15 cellular contexts compared by ENCODE assay signal in the genomic region with DNA sequence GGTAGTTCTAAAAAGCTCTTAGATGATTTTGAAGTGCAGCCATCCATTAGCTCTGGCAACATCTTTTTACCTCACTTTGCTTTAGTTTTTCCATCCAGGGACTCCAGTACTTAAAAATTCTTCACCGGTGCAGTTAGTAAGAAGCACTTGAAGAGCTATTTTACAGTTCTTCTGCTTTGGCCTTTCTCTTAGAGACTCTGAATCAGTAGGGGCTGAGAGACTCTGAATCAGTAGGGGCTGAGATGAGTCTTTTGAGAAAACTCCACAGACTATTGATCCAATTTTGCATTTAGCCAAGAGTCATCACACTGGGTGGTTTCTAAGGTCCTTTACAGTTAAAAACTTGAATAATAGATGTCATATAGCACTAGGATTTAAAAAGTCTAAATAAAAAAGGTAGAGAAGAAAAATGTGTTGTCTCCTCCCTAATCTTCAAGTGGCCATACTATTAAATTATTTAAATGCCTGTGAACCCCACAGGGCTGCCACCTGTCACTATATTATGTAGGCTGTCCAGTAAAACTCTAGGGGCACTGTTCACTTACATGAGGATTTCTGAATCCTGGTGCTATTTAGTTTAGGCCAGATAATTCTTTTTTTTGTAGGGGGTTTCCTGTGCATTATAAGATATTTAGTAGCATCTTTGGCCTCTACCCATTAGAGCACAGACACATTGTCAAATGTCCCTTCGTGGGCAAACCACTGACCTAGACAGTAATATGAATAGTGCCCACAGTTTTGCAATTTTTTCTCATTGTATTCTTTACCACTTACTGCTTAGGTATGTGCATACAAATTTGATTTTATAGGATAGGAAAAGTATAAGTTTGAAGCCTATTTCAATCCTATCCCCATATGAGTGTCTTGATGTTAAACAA. TPM values are rescaled to one million over a fixed set of nuclear protein-coding genes. Genes with fewer than 3 reads are reported as not detected.
DNase-seq lines count a peak whose midpoint lies in the region; ATAC-seq, FAIRE-seq and TF ChIP-seq lines count a peak whose summit lies in the region.
"Had no signal": no experiment of that assay in that cellular context is flagged by ENCODE, and none has a peak within 500 bp of the region (broad histone marks: within the 10 kb centered on the region; RNA-seq: fewer than 3 reads in every experiment).

No MANE protein-coding gene starts in this region.

- WGBS in right lobe of liver (ENCODE audit: insufficient coverage, low coverage, low lambda C conversion rate, missing lambda C conversion rate) = 100% methylated on average over 2 of the region's 2 CpGs

- TF ChIP-seq CTCF in activated CD8-positive, alpha-beta T cell treated with anti-CD3 and anti-CD28 coated beads for 36 hours (IDR thresholded peaks at IDR 0.05) = no peak
- TF ChIP-seq CTCF in neural progenitor cell (IDR thresholded peaks at IDR 0.05) (peak; percentile 16), right lobe of liver (IDR thresholded peaks at IDR 0.05) (no peak)

- no peak overlapping the region for H3K4me3 Mint-ChIP-seq in activated CD8-positive, alpha-beta T cell treated with anti-CD3 and anti-CD28 coated beads for 36 hours
- H3K4me3 Mint-ChIP-seq in activated CD8-positive, alpha-beta T cell treated with anti-CD3 and anti-CD28 coated beads, Interleukin-2, amount 10 ng/mL, durations not matched to agents 7 days and 5 days = no peak overlapping the region
- H3K4me3 Mint-ChIP-seq in neural progenitor cell = no peak overlapping the region
- H3K4me3 Mint-ChIP-seq: brain had no signal

- H3K79me2 ChIP-seq in neural progenitor cell (ENCODE audit: low read depth) = peaks cover 56% of the 10 kb centered on the region

- H3K4me1 Mint-ChIP-seq in activated CD8-positive, alpha-beta T cell treated with anti-CD3 and anti-CD28 coated beads for 36 hours (ENCODE audit: low read depth) = peaks cover 35% of the 10 kb centered on the region
- H3K4me1 Mint-ChIP-seq in activated CD8-positive, alpha-beta T cell treated with anti-CD3 and anti-CD28 coated beads, Interleukin-2, amount 10 ng/mL, durations not matched to agents 7 days and 5 days (ENCODE audit: low read depth) = peaks cover 4% of the 10 kb centered on the region
- no peaks in the 10 kb centered on the region for H3K4me1 Mint-ChIP-seq in neural progenitor cell
- H3K4me1 Mint-ChIP-seq: brain had no signal

- H3K9me3 ChIP-seq in neural progenitor cell (ENCODE audit: low read depth) = no peaks in the 10 kb centered on the region
- no peaks in the 10 kb centered on the region for H3K9me3 ChIP-seq in right lobe of liver

- H3K36me3 Mint-ChIP-seq in activated CD8-positive, alpha-beta T cell treated with anti-CD3 and anti-CD28 coated beads for 36 hours (ENCODE audit: low read depth) = peaks cover 78% of the 10 kb centered on the region
- peaks cover 73% of the 10 kb centered on the region for H3K36me3 Mint-ChIP-seq in activated CD8-positive, alpha-beta T cell treated with anti-CD3 and anti-CD28 coated beads, Interleukin-2, amount 10 ng/mL, durations not matched to agents 7 days and 5 days (ENCODE audit: low read depth)
- H3K36me3 Mint-ChIP-seq in neural progenitor cell = peaks cover 33% of the 10 kb centered on the region

- H3K27ac ChIP-seq in neural progenitor cell = no peak overlapping the region
- H3K27ac ChIP-seq in right lobe of liver = no peak overlapping the region
- H3K27ac ChIP-seq: PC-9 had no signal

- no peaks in the 10 kb centered on the region for H3K4me1 ChIP-seq in neural progenitor cell
- no peaks in the 10 kb centered on the region for H3K4me1 ChIP-seq in right lobe of liver

- H3K27me3 ChIP-seq in neural progenitor cell (no peaks in the 10 kb centered on the region), right lobe of liver (no peaks in the 10 kb centered on the region)

- peak; percentile 45 for FAIRE-seq in H54 (lab: Jason Lieb, UNC)
- FAIRE-seq: D721Med had no signal

- TF ChIP-seq POLR2A in H54 (IDR thresholded peaks at IDR 0.05; ENCODE audit: low read depth, low read length) (no peak), right lobe of liver (IDR thresholded peaks at IDR 0.05) (no peak)

- no peak overlapping the region for H3K9ac ChIP-seq in neural progenitor cell

- H3K36me3 ChIP-seq in neural progenitor cell (peaks cover 24% of the 10 kb centered on the region), right lobe of liver (peaks cover 0 to 21% (median 3%) of the 10 kb centered on the region in 4 donors)

- no peak overlapping the region for H2AFZ ChIP-seq in neural progenitor cell (replicated peaks)
- H2AFZ ChIP-seq: PC-9 had no signal

- POLR2A ChIA-PET in activated CD8-positive, alpha-beta T cell treated with anti-CD3 and anti-CD28 coated beads for 36 hours (lab: Charles Lee) = interaction anchor here (0.6 to 2.1 kb wide), 2 partner anchors 8 to 10 kb away, joined by 4 to 7 read pairs; no protein-coding TSS in a partner anchor
- POLR2A ChIA-PET in activated CD8-positive, alpha-beta T cell treated with anti-CD3 and anti-CD28 coated beads, Interleukin-2, amount 10 ng/mL, durations not matched to agents 7 days and 5 days (lab: Charles Lee) = no interaction called here

- H4K20me1 ChIP-seq in neural progenitor cell (ENCODE audit: low read depth) = peaks cover 3% of the 10 kb centered on the region

- H3K27me3 Mint-ChIP-seq in activated CD8-positive, alpha-beta T cell treated with anti-CD3 and anti-CD28 coated beads for 36 hours = no peaks in the 10 kb centered on the region
- no peaks in the 10 kb centered on the region for H3K27me3 Mint-ChIP-seq in activated CD8-positive, alpha-beta T cell treated with anti-CD3 and anti-CD28 coated beads, Interleukin-2, amount 10 ng/mL, durations not matched to agents 7 days and 5 days (ENCODE audit: low read depth)
- no peaks in the 10 kb centered on the region for H3K27me3 Mint-ChIP-seq in neural progenitor cell (ENCODE audit: insufficient read depth, low read depth)
- H3K27me3 Mint-ChIP-seq: brain had no signal

- no peaks in the 10 kb centered on the region for H3K9me3 Mint-ChIP-seq in activated CD8-positive, alpha-beta T cell treated with anti-CD3 and anti-CD28 coated beads for 36 hours
- H3K9me3 Mint-ChIP-seq in activated CD8-positive, alpha-beta T cell treated with anti-CD3 and anti-CD28 coated beads, Interleukin-2, amount 10 ng/mL, durations not matched to agents 7 days and 5 days (ENCODE audit: insufficient read depth) = no peaks in the 10 kb centered on the region
- H3K9me3 Mint-ChIP-seq in neural progenitor cell = no peaks in the 10 kb centered on the region

- CTCF ChIA-PET in activated CD8-positive, alpha-beta T cell treated with anti-CD3 and anti-CD28 coated beads for 36 hours (lab: Charles Lee) = interaction anchor here (0.7 to 1.4 kb wide), 5 partner anchors 9 to 112 kb away, joined by 3 to 5 read pairs (median 3); no protein-coding TSS in a partner anchor
- CTCF ChIA-PET in activated CD8-positive, alpha-beta T cell treated with anti-CD3 and anti-CD28 coated beads, Interleukin-2, amount 10 ng/mL, durations not matched to agents 7 days and 5 days (lab: Charles Lee) = no interaction called here

- no peaks in the 10 kb centered on the region for H3F3A ChIP-seq in neural progenitor cell (ENCODE audit: low read depth)

- ATAC-seq in activated CD8-positive, alpha-beta T cell treated with anti-CD3 and anti-CD28 coated beads for 36 hours = peak; percentile 39
- no peak for ATAC-seq in activated CD8-positive, alpha-beta T cell treated with anti-CD3 and anti-CD28 coated beads, Interleukin-2, amount 10 ng/mL, durations not matched to agents 7 days and 5 days
- ATAC-seq in right lobe of liver (no peak), esophagus mucosa (no peak)
- ATAC-seq: left colon had no signal

- no peak overlapping the region for H3K4me2 ChIP-seq in neural progenitor cell
- H3K4me2 ChIP-seq: PC-9 had no signal

- intact Hi-C loops in activated CD8-positive, alpha-beta T cell treated with anti-CD3 and anti-CD28 coated beads for 36 hours (cut with micrococcal nuclease) = no loop called here
- intact Hi-C loops in right lobe of liver (cut with DNase I) = no loop called here

- H3K4me3 ChIP-seq in neural progenitor cell (no peak overlapping the region), right lobe of liver (no peak overlapping the region)
- H3K4me3 ChIP-seq: PC-9 had no signal

- DNase-seq in activated CD8-positive, alpha-beta T cell treated with anti-CD3 and anti-CD28 coated beads for 36 hours = no peak
- no peak for DNase-seq in activated CD8-positive, alpha-beta T cell treated with anti-CD3 and anti-CD28 coated beads, Interleukin-2, amount 10 ng/mL, durations not matched to agents 7 days and 5 days
- DNase-seq in H54 (ENCODE audit: insufficient read length, low spot score) (no peak), OCI-M1 (lab: John Stamatoyannopoulos, UW) (peak; percentile 48), neural progenitor cell (ENCODE audit: low spot score) (no peak), right lobe of liver (no peak), retina (no peak)
- DNase-seq: activated effector memory CD4-positive, alpha-beta T cell treated with anti-CD3 and anti-CD28 coated beads, Interleukin-2, amount 50 U/mL, for 16 hours; left colon; NCI-H1417; PC-9; posterior cingulate gyrus had no signal

- H3K27ac Mint-ChIP-seq in activated CD8-positive, alpha-beta T cell treated with anti-CD3 and anti-CD28 coated beads for 36 hours = no peak overlapping the region
- no peak overlapping the region for H3K27ac Mint-ChIP-seq in activated CD8-positive, alpha-beta T cell treated with anti-CD3 and anti-CD28 coated beads, Interleukin-2, amount 10 ng/mL, durations not matched to agents 7 days and 5 days
- H3K27ac Mint-ChIP-seq in neural progenitor cell = no peak overlapping the region

RNA-seq across cellular contexts. Expression of gene HIKESHI, which starts 26.3 kb away (rescaled TPM):
- 10 to 100 TPM; 59.6 to 60.5 TPM for total RNA-seq in activated CD8-positive, alpha-beta T cell treated with anti-CD3 and anti-CD28 coated beads for 36 hours
- 10 to 100 TPM; 45.3 to 49.9 TPM for total RNA-seq in activated CD8-positive, alpha-beta T cell treated with anti-CD3 and anti-CD28 coated beads, Interleukin-2, amount 10 ng/mL, durations not matched to agents 7 days and 5 days
- total RNA-seq in neural progenitor cell (ENCODE audit: low replicate concordance) (86.6 and 87.2 TPM in 2 replicates), right lobe of liver (10 to 100 TPM; 10.1 to 17.0 (median 14.2) TPM), esophagus mucosa (30.6 TPM)

RNA-seq across cellular contexts. Expression of gene EED, which starts 31.2 kb away (rescaled TPM):
- total RNA-seq in activated CD8-positive, alpha-beta T cell treated with anti-CD3 and anti-CD28 coated beads for 36 hours = 100 to 1,000 TPM; 114 to 117 TPM
- 10 to 100 TPM; 44.8 to 48.3 TPM for total RNA-seq in activated CD8-positive, alpha-beta T cell treated with anti-CD3 and anti-CD28 coated beads, Interleukin-2, amount 10 ng/mL, durations not matched to agents 7 days and 5 days
- 44.2 and 64.9 TPM in 2 replicates for total RNA-seq in neural progenitor cell (ENCODE audit: low replicate concordance)
- 10 to 100 TPM in 1 of 6 experiments, 1 to 10 TPM in 5; 6.7 to 10.4 (median 8.9) TPM for total RNA-seq in right lobe of liver
- total RNA-seq in esophagus mucosa = 10.6 TPM
